In the genomic region with DNA sequence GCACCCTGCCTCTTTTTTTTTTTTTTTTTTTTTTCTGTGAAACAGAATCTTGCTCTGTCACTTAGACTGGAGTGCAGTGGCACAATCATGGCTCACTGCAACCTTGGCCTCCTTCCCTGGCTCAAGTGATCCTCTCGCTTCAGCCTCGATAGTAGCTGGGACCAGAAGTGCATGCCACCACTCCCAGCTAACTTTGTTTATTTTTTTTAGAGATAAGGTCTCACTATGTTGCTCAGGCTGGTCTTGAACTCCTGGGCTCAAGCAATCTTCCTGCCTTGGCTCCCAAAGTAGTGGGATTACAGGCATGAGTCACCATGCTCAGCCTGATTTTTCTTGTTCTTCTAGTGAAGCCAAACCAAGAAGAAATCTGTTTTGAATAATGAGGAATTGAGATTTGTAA, we compare ENCODE assay signal across 20 cellular contexts. TPM values are rescaled to one million over a fixed set of nuclear protein-coding genes. Genes with fewer than 3 reads are reported as not detected.
DNase-seq lines count a peak whose midpoint lies in the region; ATAC-seq, FAIRE-seq and TF ChIP-seq lines count a peak whose summit lies in the region.
"Had no signal": no experiment of that assay in that cellular context is flagged by ENCODE, and none has a peak within 500 bp of the region (broad histone marks: within the 10 kb centered on the region; RNA-seq: fewer than 3 reads in every experiment).

No MANE protein-coding gene starts in this region.

- CTCF ChIA-PET in A549 (lab: Yijun Ruan, JAX) = interaction anchor here (0.6 to 3.9 kb wide), 6 partner anchors 15 to 216 kb away, joined by 3 to 19 read pairs (median 4); no protein-coding TSS in a partner anchor

- no peak for TF ChIP-seq RAD21 in A549 (conservative IDR thresholded peaks at IDR 0.05 in 1 of 2, IDR thresholded peaks at IDR 0.05 in 1 of 2)

- H3K36me3 ChIP-seq in GM23248 (ENCODE audit: low read depth) (peaks cover 19% of the 10 kb centered on the region), heart left ventricle (peaks cover 0 to 62% (median 32%) of the 10 kb centered on the region in 9 donors)

- H3K27me3 ChIP-seq in GM23248 (replicated peaks; ENCODE audit: insufficient read depth) (no peaks in the 10 kb centered on the region), heart left ventricle (no peaks in the 10 kb centered on the region)
- H3K27me3 ChIP-seq: BLaER1, neutrophil, vagina had no signal

- H3K4me1 ChIP-seq in A549 = peaks cover 34% of the 10 kb centered on the region
- peaks cover 34% of the 10 kb centered on the region for H3K4me1 ChIP-seq in GM23248 (ENCODE audit: insufficient read depth)
- H3K4me1 ChIP-seq in heart left ventricle = no peaks in the 10 kb centered on the region
- H3K4me1 ChIP-seq: BLaER1, lower lobe of right lung had no signal

- H3K4me2 ChIP-seq in A549 (peak overlapping the region; percentile 53), GM23248 (ENCODE audit: unreplicated experiment) (peak overlapping the region; percentile 12)
- H3K4me2 ChIP-seq: BLaER1 had no signal

- no peaks in the 10 kb centered on the region for H3K9me2 ChIP-seq in GM23248 (ENCODE audit: insufficient read depth)

- no peak overlapping the region for H2AFZ ChIP-seq in GM23248

- peaks cover 45% of the 10 kb centered on the region for H3F3A ChIP-seq in GM23248 (ENCODE audit: insufficient read depth)

- intact Hi-C loops in heart left ventricle (cut with DNase I) = no loop called here
- intact Hi-C loops in activated T-helper 2 cell treated with anti-CD3 and anti-CD28 coated beads, Interferon-gamma antibody, Interleukin-2, Interleukin-4, amounts not matched to agents 10 μg/mL and 5 μg/mL and 100 μg/mL, durations not matched to agents 14 hours and 24 hours and 36 hours (cut with micrococcal nuclease) = no loop called here

- no peaks in the 10 kb centered on the region for H4K20me1 ChIP-seq in GM23248 (ENCODE audit: insufficient read depth)

- WGBS in A549 (ENCODE audit: missing lambda C conversion rate) = 54% methylated on average over 2 of the region's 2 CpGs
- 0 to 4% methylated on average over 2 of the region's 2 CpGs for WGBS in GM23248 (ENCODE audit: low coverage in 1 of 2, low lambda C conversion rate in 2 of 2, missing lambda C conversion rate in 2 of 2), 2 experiments
- 46 to 56% (median 53%) methylated on average over 2 of the region's 2 CpGs for WGBS in heart left ventricle, 4 donors

- no peak for FAIRE-seq in A549 (lab: Jason Lieb, UNC)
- FAIRE-seq: G401.6 had no signal

- TF ChIP-seq EP300 in A549 (IDR thresholded peaks at IDR 0.05) = no peak

- peaks cover 29% of the 10 kb centered on the region for H3K36me3 Mint-ChIP-seq in activated T-helper 2 cell treated with anti-CD3 and anti-CD28 coated beads, Interferon-gamma antibody, Interleukin-2, Interleukin-4, amounts not matched to agents 10 μg/mL and 5 μg/mL and 100 μg/mL, durations not matched to agents 14 hours and 24 hours and 36 hours (ENCODE audit: low read depth)

- no peaks in the 10 kb centered on the region for H3K9me3 ChIP-seq in A549
- no peaks in the 10 kb centered on the region for H3K9me3 ChIP-seq in GM23248 (ENCODE audit: low read depth)
- no peaks in the 10 kb centered on the region for H3K9me3 ChIP-seq in heart left ventricle
- H3K9me3 ChIP-seq: BLaER1, lower lobe of right lung, neutrophil, vagina had no signal

- POLR2A ChIA-PET in A549 (lab: Yijun Ruan, JAX) = interaction anchor here (0.7 to 1.8 kb wide), 3 partner anchors 24 to 105 kb away, joined by 3 to 36 read pairs (median 12); partner anchors contain the start of genes CDK12 and MED1

- H3K4me3 Mint-ChIP-seq in activated T-helper 2 cell treated with anti-CD3 and anti-CD28 coated beads, Interferon-gamma antibody, Interleukin-2, Interleukin-4, amounts not matched to agents 10 μg/mL and 5 μg/mL and 100 μg/mL, durations not matched to agents 14 hours and 24 hours and 36 hours (ENCODE audit: low read depth) = no peak overlapping the region
- H3K4me3 Mint-ChIP-seq: activated T-cell treated with anti-CD3 and anti-CD28 coated beads, Interleukin-2, amount 50 U/mL, for 4 hours had no signal

- H3K4me1 Mint-ChIP-seq in activated T-helper 2 cell treated with anti-CD3 and anti-CD28 coated beads, Interferon-gamma antibody, Interleukin-2, Interleukin-4, amounts not matched to agents 10 μg/mL and 5 μg/mL and 100 μg/mL, durations not matched to agents 14 hours and 24 hours and 36 hours (ENCODE audit: low read depth) = peaks cover 7% of the 10 kb centered on the region

- H3K9me3 Mint-ChIP-seq in activated T-helper 2 cell treated with anti-CD3 and anti-CD28 coated beads, Interferon-gamma antibody, Interleukin-2, Interleukin-4, amounts not matched to agents 10 μg/mL and 5 μg/mL and 100 μg/mL, durations not matched to agents 14 hours and 24 hours and 36 hours = no peaks in the 10 kb centered on the region
- H3K9me3 Mint-ChIP-seq: activated T-cell treated with anti-CD3 and anti-CD28 coated beads, Interleukin-2, amount 50 U/mL, for 4 hours had no signal

- H3K4me3 ChIP-seq in A549 = no peak overlapping the region
- H3K4me3 ChIP-seq in GM23248 = no peak overlapping the region
- no peak overlapping the region for H3K4me3 ChIP-seq in fibroblast of villous mesenchyme (ENCODE audit: low read depth, low read length)
- H3K4me3 ChIP-seq in heart left ventricle = no peak overlapping the region
- H3K4me3 ChIP-seq: BLaER1, lower lobe of right lung, vagina had no signal

- DNase-seq in A549 (ENCODE audit: low read depth in 1 of 2, low spot score in 1 of 2) = peak in 1 of 2 experiments; percentile 17
- peak; percentile 85 for DNase-seq in GM23248
- peak; percentile 73 for DNase-seq in amniotic epithelial cell (ENCODE audit: low read depth)
- DNase-seq in fibroblast of villous mesenchyme (ENCODE audit: low read depth) = peak; percentile 30
- no peak for DNase-seq in heart left ventricle
- no peak for DNase-seq in activated T-helper 2 cell treated with anti-CD3 and anti-CD28 coated beads, Interferon-gamma antibody, Interleukin-2, Interleukin-4, amounts not matched to agents 10 μg/mL and 5 μg/mL and 100 μg/mL, durations not matched to agents 14 hours and 24 hours and 36 hours (ENCODE audit: low spot score)
- DNase-seq in NCI-H2081 (lab: John Stamatoyannopoulos, UW) = no peak
- DNase-seq: activated CD4-positive, CD25-positive, alpha-beta regulatory T cell treated with anti-CD3 and anti-CD28 coated beads, Interleukin-2, amount 50 U/mL, for 72 hours; activated T-cell treated with anti-CD3 and anti-CD28 coated beads, Interleukin-2, amount 50 U/mL, for 4 hours; effector memory CD4-positive, alpha-beta T cell; Kasumi-1; lower lobe of right lung; NCI-H2081 treated with DMSO at 0.1 percent for 48 hours; NK-92 treated with Interleukin-12 subunit alpha and Interleukin-12 subunit beta, amount 100 ng/mL, for 24 hours; stimulated activated CD8-positive, alpha-beta memory T cell treated with anti-CD3 and anti-CD28 coated beads, Interleukin-4, amount 100 ng/mL, for 48 hours had no signal

- ATAC-seq in A549 (peak in 1 of 2 experiments; percentile 10; a peak in 1 of 6 replicates), heart left ventricle (no peak), HG02885 (IDR thresholded peaks at IDR 0.05; ENCODE audit: poor library complexity, unreplicated experiment) (no peak)
- ATAC-seq: activated T-cell treated with anti-CD3 and anti-CD28 coated beads, Interleukin-2, amount 50 U/mL, for 4 hours had no signal

- H3K27ac ChIP-seq in A549 (peak overlapping the region; percentile 78 to 83), GM23248 (peak overlapping the region; percentile 94), heart left ventricle (no peak overlapping the region)
- H3K27ac ChIP-seq: BLaER1, lower lobe of right lung, neutrophil, vagina had no signal

- H3K9ac ChIP-seq in GM23248 = peak overlapping the region; percentile 63
- H3K9ac ChIP-seq: BLaER1 had no signal

- peaks cover 76% of the 10 kb centered on the region for H3K79me2 ChIP-seq in GM23248 (ENCODE audit: insufficient read depth)

- TF ChIP-seq CTCF in A549 (IDR thresholded peaks at IDR 0.05) (no peak), fibroblast of villous mesenchyme (IDR thresholded peaks at IDR 0.05; ENCODE audit: insufficient read depth, low read depth, low read length) (no peak), heart left ventricle (IDR thresholded peaks at IDR 0.05) (no peak)

- H3K27ac Mint-ChIP-seq in activated T-helper 2 cell treated with anti-CD3 and anti-CD28 coated beads, Interferon-gamma antibody, Interleukin-2, Interleukin-4, amounts not matched to agents 10 μg/mL and 5 μg/mL and 100 μg/mL, durations not matched to agents 14 hours and 24 hours and 36 hours = no peak overlapping the region

- H3K27me3 Mint-ChIP-seq in activated T-helper 2 cell treated with anti-CD3 and anti-CD28 coated beads, Interferon-gamma antibody, Interleukin-2, Interleukin-4, amounts not matched to agents 10 μg/mL and 5 μg/mL and 100 μg/mL, durations not matched to agents 14 hours and 24 hours and 36 hours (ENCODE audit: low read depth) = no peaks in the 10 kb centered on the region

- TF ChIP-seq POLR2A in A549 (IDR thresholded peaks at IDR 0.05; ENCODE audit: low read length) (no peak), heart left ventricle (IDR thresholded peaks at IDR 0.05) (no peak)

- in situ Hi-C loops in GM23248 (cut with MboI) = no loop called here

RNA-seq across cellular contexts. Expression of gene CDK12, which starts 25.0 kb away (rescaled TPM):
- polyA plus RNA-seq in A549 (2011; rRNA removed) (42.1 and 47.3 TPM in 2 replicates), A549 (2017; fragmentation: RNase III; extraction: RNeasy Plus Mini Kit Qiagen cat#74134 plus additional on column Dnase treatment) (36.7 to 40.0 TPM (median 37.8 TPM) in 3 replicates), GM23248 (2016; fragmentation: Nextera tagmentation; extraction: Ambion mirVana) (8.2 and 8.9 TPM in 2 replicates), heart left ventricle (10 to 100 TPM in 1 of 2 donors, 1 to 10 TPM in 1; 7.0 to 12.6 TPM)
- 13.7 and 17.8 TPM in 2 replicates for polyA plus RNA-seq in A549 (2012; cell fraction: cytosol; rRNA removed)
- 22.0 and 28.6 TPM in 2 replicates for polyA plus RNA-seq in A549 (2012; cell fraction: nucleus; rRNA removed)
- polyA minus RNA-seq in A549 (2011; rRNA and poly(A)+ RNA removed) = 87.2 and 94.7 TPM in 2 replicates
- total RNA-seq in GM23248 (2014; rRNA removed; shearing (Covaris generic)) = 21.0 and 21.1 TPM in 2 replicates
- total RNA-seq in fibroblast of villous mesenchyme (39.3 and 39.6 TPM in 2 replicates), heart left ventricle (10 to 100 TPM; 15.8 to 34.3 (median 23.1) TPM)
- total RNA-seq in activated T-helper 2 cell treated with anti-CD3 and anti-CD28 coated beads, Interferon-gamma antibody, Interleukin-2, Interleukin-4, amounts not matched to agents 10 μg/mL and 5 μg/mL and 100 μg/mL, durations not matched to agents 14 hours and 24 hours and 36 hours = 83.9 TPM in 2 replicates

RNA-seq across cellular contexts. Expression of gene MED1, which starts 35.2 kb away (rescaled TPM):
- polyA plus RNA-seq in A549 (2011; rRNA removed) (74.9 and 76.2 TPM in 2 replicates), A549 (2017; fragmentation: RNase III; extraction: RNeasy Plus Mini Kit Qiagen cat#74134 plus additional on column Dnase treatment) (33.8 to 37.0 TPM (median 34.7 TPM) in 3 replicates), GM23248 (2016; fragmentation: Nextera tagmentation; extraction: Ambion mirVana) (15.4 and 17.2 TPM in 2 replicates), heart left ventricle (10 to 100 TPM in 1 of 2 donors, 1 to 10 TPM in 1; 7.2 to 14.7 TPM)
- 12.7 and 16.2 TPM in 2 replicates for polyA plus RNA-seq in A549 (2012; cell fraction: cytosol; rRNA removed)
- 9.9 and 10.6 TPM in 2 replicates for polyA plus RNA-seq in A549 (2012; cell fraction: nucleus; rRNA removed)
- polyA minus RNA-seq in A549 (2011; rRNA and poly(A)+ RNA removed) = 59.6 and 63.1 TPM in 2 replicates
- 14.9 and 17.6 TPM in 2 replicates for total RNA-seq in GM23248 (2014; rRNA removed; shearing (Covaris generic))
- total RNA-seq in fibroblast of villous mesenchyme (20.3 and 31.1 TPM in 2 replicates), heart left ventricle (10 to 100 TPM; 18.0 to 29.4 (median 20.8) TPM)
- 63.7 and 64.1 TPM in 2 replicates for total RNA-seq in activated T-helper 2 cell treated with anti-CD3 and anti-CD28 coated beads, Interferon-gamma antibody, Interleukin-2, Interleukin-4, amounts not matched to agents 10 μg/mL and 5 μg/mL and 100 μg/mL, durations not matched to agents 14 hours and 24 hours and 36 hours

Comparison
In these comparisons a context has a peak if more than half of its experiments do, and no peak if none do; other contexts are left out.
1. DNase-seq: peak in GM23248 (single experiment), amniotic epithelial cell (single experiment) and fibroblast of villous mesenchyme (single experiment); none in heart left ventricle (0 of 5), activated T-helper 2 cell treated with anti-CD3 and anti-CD28 coated beads, Interferon-gamma antibody, Interleukin-2, Interleukin-4, amounts not matched to agents 10 μg/mL and 5 μg/mL and 100 μg/mL, durations not matched to agents 14 hours and 24 hours and 36 hours (single experiment) and NCI-H2081 (0 of 2).
2. H3K27ac ChIP-seq: peak in A549 (2 of 2) and GM23248 (single experiment); none in heart left ventricle (0 of 12).